ENCODE assay signal across 8 cellular contexts in genomic region chr15:47386459-47386858, GRCh38.
"Had no signal": no experiment of that assay in that cellular context is flagged by ENCODE, and none has a peak within 500 bp of the region (broad histone marks: within the 10 kb centered on the region; RNA-seq: fewer than 3 reads in every experiment).

No MANE protein-coding gene starts in this region.

- H3K27ac ChIP-seq: GM23248, HL-60 had no signal

- H3K9ac ChIP-seq: GM23248 had no signal

- H3K27ac Mint-ChIP-seq: HFFc6 had no signal

- ATAC-seq: HCT116, HepG2 had no signal

- H2AFZ ChIP-seq: GM23248 had no signal

- H3K9me3 ChIP-seq: HAP-1 had no signal

- H3K36me3 ChIP-seq: HAP-1 had no signal

- H3K9me3 Mint-ChIP-seq: HFFc6 had no signal

- DNase-seq: GM23248, GOT3, H7, HFFc6 had no signal

- H3K4me3 ChIP-seq: GM23248, HAP-1 had no signal

- H3K4me3 Mint-ChIP-seq: HFFc6 had no signal

- H3K4me1 ChIP-seq: HAP-1 had no signal
